ENCODE assay signal across 1 cellular context in genomic region chr3:61077551-61077950, GRCh38.
TF ChIP-seq lines count a peak whose summit lies in the region.

No MANE protein-coding gene starts in this region.

TF ChIP-seq in WTC11, 78 proteins besides CTCF, POLR2A, EP300 and RAD21 (continued from another document):
- TF ChIP-seq, protein P1, sequence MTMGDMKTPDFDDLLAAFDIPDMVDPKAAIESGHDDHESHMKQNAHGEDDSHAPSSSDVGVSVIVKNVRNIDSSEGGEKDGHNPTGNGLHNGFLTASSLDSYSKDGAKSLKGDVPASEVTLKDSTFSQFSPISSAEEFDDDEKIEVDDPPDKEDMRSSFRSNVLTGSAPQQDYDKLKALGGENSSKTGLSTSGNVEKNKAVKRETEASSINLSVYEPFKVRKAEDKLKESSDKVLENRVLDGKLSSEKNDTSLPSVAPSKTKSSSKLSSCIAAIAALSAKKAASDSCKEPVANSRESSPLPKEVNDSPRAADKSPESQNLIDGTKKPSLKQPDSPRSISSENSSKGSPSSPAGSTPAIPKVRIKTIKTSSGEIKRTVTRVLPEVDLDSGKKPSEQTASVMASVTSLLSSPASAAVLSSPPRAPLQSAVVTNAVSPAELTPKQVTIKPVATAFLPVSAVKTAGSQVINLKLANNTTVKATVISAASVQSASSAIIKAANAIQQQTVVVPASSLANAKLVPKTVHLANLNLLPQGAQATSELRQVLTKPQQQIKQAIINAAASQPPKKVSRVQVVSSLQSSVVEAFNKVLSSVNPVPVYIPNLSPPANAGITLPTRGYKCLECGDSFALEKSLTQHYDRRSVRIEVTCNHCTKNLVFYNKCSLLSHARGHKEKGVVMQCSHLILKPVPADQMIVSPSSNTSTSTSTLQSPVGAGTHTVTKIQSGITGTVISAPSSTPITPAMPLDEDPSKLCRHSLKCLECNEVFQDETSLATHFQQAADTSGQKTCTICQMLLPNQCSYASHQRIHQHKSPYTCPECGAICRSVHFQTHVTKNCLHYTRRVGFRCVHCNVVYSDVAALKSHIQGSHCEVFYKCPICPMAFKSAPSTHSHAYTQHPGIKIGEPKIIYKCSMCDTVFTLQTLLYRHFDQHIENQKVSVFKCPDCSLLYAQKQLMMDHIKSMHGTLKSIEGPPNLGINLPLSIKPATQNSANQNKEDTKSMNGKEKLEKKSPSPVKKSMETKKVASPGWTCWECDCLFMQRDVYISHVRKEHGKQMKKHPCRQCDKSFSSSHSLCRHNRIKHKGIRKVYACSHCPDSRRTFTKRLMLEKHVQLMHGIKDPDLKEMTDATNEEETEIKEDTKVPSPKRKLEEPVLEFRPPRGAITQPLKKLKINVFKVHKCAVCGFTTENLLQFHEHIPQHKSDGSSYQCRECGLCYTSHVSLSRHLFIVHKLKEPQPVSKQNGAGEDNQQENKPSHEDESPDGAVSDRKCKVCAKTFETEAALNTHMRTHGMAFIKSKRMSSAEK (CRISPR knock-in tag; IDR thresholded peaks at IDR 0.05; ENCODE audit: borderline replicate concordance): no peak
- no peak for TF ChIP-seq TCF7 (CRISPR knock-in tag; IDR thresholded peaks at IDR 0.05; ENCODE audit: low read depth)
- no peak for TF ChIP-seq SOX15 (CRISPR knock-in tag; IDR thresholded peaks at IDR 0.05)
- no peak for TF ChIP-seq MLX (CRISPR knock-in tag; IDR thresholded peaks at IDR 0.05)
- no peak for TF ChIP-seq CREM (CRISPR knock-in tag; IDR thresholded peaks at IDR 0.05)
- no peak for TF ChIP-seq GTF2I (CRISPR knock-in tag; conservative IDR thresholded peaks at IDR 0.05)
- no peak for TF ChIP-seq SMAD4 (CRISPR knock-in tag; IDR thresholded peaks at IDR 0.05)
- no peak for TF ChIP-seq ZNF121 (CRISPR knock-in tag; IDR thresholded peaks at IDR 0.05)
- TF ChIP-seq ZNF138 (CRISPR knock-in tag; conservative IDR thresholded peaks at IDR 0.05): no peak
- TF ChIP-seq, protein P2, sequence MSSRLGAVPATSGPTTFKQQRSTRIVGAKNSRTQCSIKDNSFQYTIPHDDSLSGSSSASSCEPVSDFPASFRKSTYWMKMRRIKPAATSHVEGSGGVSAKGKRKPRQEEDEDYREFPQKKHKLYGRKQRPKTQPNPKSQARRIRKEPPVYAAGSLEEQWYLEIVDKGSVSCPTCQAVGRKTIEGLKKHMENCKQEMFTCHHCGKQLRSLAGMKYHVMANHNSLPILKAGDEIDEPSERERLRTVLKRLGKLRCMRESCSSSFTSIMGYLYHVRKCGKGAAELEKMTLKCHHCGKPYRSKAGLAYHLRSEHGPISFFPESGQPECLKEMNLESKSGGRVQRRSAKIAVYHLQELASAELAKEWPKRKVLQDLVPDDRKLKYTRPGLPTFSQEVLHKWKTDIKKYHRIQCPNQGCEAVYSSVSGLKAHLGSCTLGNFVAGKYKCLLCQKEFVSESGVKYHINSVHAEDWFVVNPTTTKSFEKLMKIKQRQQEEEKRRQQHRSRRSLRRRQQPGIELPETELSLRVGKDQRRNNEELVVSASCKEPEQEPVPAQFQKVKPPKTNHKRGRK (CRISPR knock-in tag; IDR thresholded peaks at IDR 0.05; ENCODE audit: borderline replicate concordance): no peak
- no peak for TF ChIP-seq OVOL2 (CRISPR knock-in tag; IDR thresholded peaks at IDR 0.05; ENCODE audit: borderline replicate concordance)
- TF ChIP-seq GRHL2 (CRISPR knock-in tag; IDR thresholded peaks at IDR 0.05; ENCODE audit: insufficient replicate concordance, severe bottlenecking): no peak
- no peak for TF ChIP-seq USF1 (CRISPR knock-in tag; IDR thresholded peaks at IDR 0.05)
- no peak for TF ChIP-seq ZNF423 (CRISPR knock-in tag; IDR thresholded peaks at IDR 0.05)
- TF ChIP-seq, protein P3, sequence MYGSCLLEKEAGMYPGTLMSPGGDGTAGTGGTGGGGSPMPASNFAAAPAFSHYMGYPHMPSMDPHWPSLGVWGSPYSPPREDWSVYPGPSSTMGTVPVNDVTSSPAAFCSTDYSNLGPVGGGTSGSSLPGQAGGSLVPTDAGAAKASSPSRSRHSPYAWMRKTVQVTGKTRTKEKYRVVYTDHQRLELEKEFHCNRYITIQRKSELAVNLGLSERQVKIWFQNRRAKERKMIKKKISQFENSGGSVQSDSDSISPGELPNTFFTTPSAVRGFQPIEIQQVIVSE (CRISPR knock-in tag; IDR thresholded peaks at IDR 0.05; ENCODE audit: borderline replicate concordance): no peak
- TF ChIP-seq, protein P4, sequence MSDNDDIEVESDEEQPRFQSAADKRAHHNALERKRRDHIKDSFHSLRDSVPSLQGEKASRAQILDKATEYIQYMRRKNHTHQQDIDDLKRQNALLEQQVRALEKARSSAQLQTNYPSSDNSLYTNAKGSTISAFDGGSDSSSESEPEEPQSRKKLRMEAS (CRISPR knock-in tag; IDR thresholded peaks at IDR 0.05): no peak
